Comparison of ENCODE assay signal across 25 cellular contexts in genomic region chr2:220941683-220942082, GRCh38.
"Had no signal": no experiment of that assay in that cellular context is flagged by ENCODE, and none has a peak within 500 bp of the region (broad histone marks: within the 10 kb centered on the region; RNA-seq: fewer than 3 reads in every experiment).

No MANE protein-coding gene starts in this region.

- H3K4me1 ChIP-seq: lower lobe of right lung, pancreas, prostate gland, right lobe of liver, stomach, testis, transverse colon, upper lobe of left lung, vagina had no signal

- H3K36me3 ChIP-seq: lower lobe of right lung, pancreas, prostate gland, right lobe of liver, stomach, thyroid gland, transverse colon, upper lobe of left lung, vagina had no signal

- DNase-seq: hypothalamus; immature natural killer cell; kidney; lower lobe of right lung; mammary epithelial cell; mesenchymal stem cell; naive thymus-derived CD8-positive, alpha-beta T cell; nucleus accumbens; pancreas; posterior cingulate gyrus; retina; right lobe of liver; stimulated activated CD4-positive, alpha-beta T cell treated with anti-CD3 and anti-CD28 coated beads, Interleukin-15, amount 100 ng/mL, for 24 hours; stimulated activated CD4-positive, alpha-beta T cell treated with anti-CD3 and anti-CD28 coated beads, Interleukin-2, amount 100 ng/mL, for 24 hours; stimulated activated CD4-positive, alpha-beta T cell treated with anti-CD3 and anti-CD28 coated beads, Interleukin-4, amount 100 ng/mL, for 1 hour; stimulated activated naive B cell treated with anti-CD40 and anti-IgM and Interleukin-4, amounts not matched to agents 10 μg/mL and 1 μg/mL and 100 μg/mL, for 72 hours; stimulated activated naive CD8-positive, alpha-beta T cell treated with anti-CD3 and anti-CD28 coated beads, Interleukin-15, Interleukin-2, amounts not matched to agents 100 U/mL and 50 U/mL, for 24 hours; stomach; testis; thyroid gland; transverse colon; upper lobe of left lung had no signal

- H3K9me3 ChIP-seq: lower lobe of right lung, pancreas, prostate gland, right lobe of liver, stomach, testis, thyroid gland, transverse colon, upper lobe of left lung, vagina had no signal

- H3K27ac ChIP-seq: lower lobe of right lung, pancreas, prostate gland, right lobe of liver, stomach, testis, thyroid gland, transverse colon, upper lobe of left lung, vagina had no signal

- ATAC-seq: lower lobe of right lung; naive thymus-derived CD8-positive, alpha-beta T cell; pancreas; right lobe of liver; stimulated activated naive B cell treated with anti-CD40 and anti-IgM and Interleukin-4, amounts not matched to agents 10 μg/mL and 1 μg/mL and 100 μg/mL, for 72 hours; stimulated activated naive CD8-positive, alpha-beta T cell treated with anti-CD3 and anti-CD28 coated beads, Interleukin-15, Interleukin-2, amounts not matched to agents 100 U/mL and 50 U/mL, for 24 hours had no signal

- H3K27me3 ChIP-seq: pancreas, right lobe of liver, stomach, testis, thyroid gland, transverse colon, upper lobe of left lung, vagina had no signal

- H3K4me3 ChIP-seq: lower lobe of right lung, pancreas, prostate gland, right lobe of liver, smooth muscle cell, stomach, testis, thyroid gland, transverse colon, upper lobe of left lung, vagina had no signal
